Comparison of ENCODE assay signal across 8 cellular contexts in the genomic region with DNA sequence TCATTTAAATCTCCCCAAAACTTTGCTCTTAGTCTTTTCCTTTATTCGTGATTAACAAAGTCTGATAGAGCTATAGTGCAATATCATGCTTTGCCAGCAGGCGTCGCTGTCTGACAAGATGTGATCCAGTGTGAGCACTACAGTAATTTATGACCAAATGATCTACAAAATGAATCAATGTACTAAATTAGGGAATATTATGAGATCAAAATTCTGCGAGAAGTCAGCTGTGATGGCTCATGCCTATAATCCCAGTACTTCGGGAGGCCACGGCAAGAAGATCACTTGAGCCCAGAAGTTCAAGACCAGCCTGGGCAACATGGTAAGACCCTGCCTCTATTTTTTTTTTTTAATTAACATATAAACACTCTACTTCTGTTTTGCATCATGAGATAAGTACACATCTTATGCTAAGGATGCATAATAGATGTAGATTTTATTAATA. TPM values are rescaled to one million over a fixed set of nuclear protein-coding genes. Genes with fewer than 3 reads are reported as not detected.
DNase-seq lines count a peak whose midpoint lies in the region; ATAC-seq, FAIRE-seq and TF ChIP-seq lines count a peak whose summit lies in the region.

No MANE protein-coding gene starts in this region.

- ATAC-seq in gastroesophageal sphincter = no peak
- no peak for ATAC-seq in GM18868 (IDR thresholded peaks at IDR 0.05; ENCODE audit: unreplicated experiment)

- H3K36me3 ChIP-seq in Peyer's patch (no peaks in the 10 kb centered on the region), gastroesophageal sphincter (no peaks in the 10 kb centered on the region), small intestine (ENCODE audit: control insufficient read depth in 2 of 2, insufficient read depth in 2 of 2, low read length in 2 of 2) (no peaks in the 10 kb centered on the region)

- H3K4me3 ChIP-seq in Peyer's patch = no peak overlapping the region
- H3K4me3 ChIP-seq in gastroesophageal sphincter = no peak overlapping the region
- no peak overlapping the region for H3K4me3 ChIP-seq in small intestine (ENCODE audit: low read depth in 1 of 2, low read length in 2 of 2)

- no peaks in the 10 kb centered on the region for H3K27me3 ChIP-seq in Peyer's patch
- no peaks in the 10 kb centered on the region for H3K27me3 ChIP-seq in gastroesophageal sphincter
- H3K27me3 ChIP-seq in small intestine (ENCODE audit: control insufficient read depth in 2 of 2, insufficient read depth in 2 of 2, low read length in 2 of 2) = no peaks in the 10 kb centered on the region

- peak; percentile 52 for DNase-seq in NOMO-1 treated with DMSO at 0.1 percent for 48 hours (lab: John Stamatoyannopoulos, UW; ENCODE audit: unreplicated experiment)
- no peak for DNase-seq in NOMO-1 treated with dmso at 0.1 percent for 144 hours (lab: John Stamatoyannopoulos, UW; ENCODE audit: unreplicated experiment)
- DNase-seq in Peyer's patch = peak; percentile 77 to 94 (median 90)
- DNase-seq in activated T-cell treated with anti-CD3 and anti-CD28 coated beads, Interleukin-2, amount 50 U/mL, for 48 hours = peak; percentile 91 to 95
- peak; percentile 78 for DNase-seq in small intestine
- DNase-seq in globus pallidus (ENCODE audit: low spot score) = no peak

- TF ChIP-seq POLR2A in Peyer's patch (IDR thresholded peaks at IDR 0.05) (no peak), gastroesophageal sphincter (IDR thresholded peaks at IDR 0.05) (no peak)

- WGBS in gastroesophageal sphincter (ENCODE audit: low coverage in 1 of 2), 2 donors = 43 to 52% methylated on average over 6 of the region's 6 CpGs
- 37 to 41% (median 40%) methylated on average over 6 of the region's 6 CpGs for WGBS in small intestine, 3 donors

- FAIRE-seq in small intestine (lab: Jason Lieb, UNC) = peak; percentile 83

- peak; percentile 91 to 100 (median 99) for TF ChIP-seq CTCF in Peyer's patch (IDR thresholded peaks at IDR 0.05)
- TF ChIP-seq CTCF in gastroesophageal sphincter (IDR thresholded peaks at IDR 0.05) = peak in 3 of 4 experiments; percentile 90 to 99 (median 99)

- no peak for TF ChIP-seq EP300 in gastroesophageal sphincter (IDR thresholded peaks at IDR 0.05)

- H3K27ac ChIP-seq in Peyer's patch = peak overlapping the region in 1 of 4 donors; percentile 43
- H3K27ac ChIP-seq in gastroesophageal sphincter = peak overlapping the region in 2 of 4 donors; percentile 91 to 97
- no peak overlapping the region for H3K27ac ChIP-seq in small intestine (ENCODE audit: low read depth in 1 of 2, low read length in 1 of 2)

- H3K4me1 ChIP-seq in Peyer's patch = peaks cover 0 to 6% (median 0%) of the 10 kb centered on the region in 4 donors
- peaks cover 0 to 31% (median 7%) of the 10 kb centered on the region in 3 donors for H3K4me1 ChIP-seq in gastroesophageal sphincter
- no peaks in the 10 kb centered on the region for H3K4me1 ChIP-seq in small intestine (ENCODE audit: control insufficient read depth in 2 of 2, insufficient read depth in 1 of 2, low read depth in 1 of 2, low read length in 1 of 2)

- H3K9me3 ChIP-seq in Peyer's patch = peaks cover 0 to 15% (median 0%) of the 10 kb centered on the region in 4 donors
- peaks cover 0 to 42% (median 1%) of the 10 kb centered on the region in 3 donors for H3K9me3 ChIP-seq in gastroesophageal sphincter
- H3K9me3 ChIP-seq in small intestine (ENCODE audit: control insufficient read depth, low read depth) = no peaks in the 10 kb centered on the region

RNA-seq across cellular contexts. Expression of gene SPSB1, which starts 3.6 kb away (rescaled TPM):
- total RNA-seq in Peyer's patch (100 to 1,000 TPM in 2 of 4 donors, 10 to 100 TPM in 2; 69.3 to 168 (median 94.1) TPM), gastroesophageal sphincter (100 to 1,000 TPM in 2 of 4 donors, 10 to 100 TPM in 2; 56.3 to 111 (median 99.5) TPM)
- 10 to 100 TPM; 30.0 to 69.1 (median 35.3) TPM for polyA plus RNA-seq in small intestine

RNA-seq across cellular contexts. Expression of gene H6PD, which starts 54.5 kb away (rescaled TPM):
- total RNA-seq in Peyer's patch (10 to 100 TPM; 23.1 to 72.9 (median 37.2) TPM), gastroesophageal sphincter (10 to 100 TPM; 27.0 to 62.2 (median 44.0) TPM)
- polyA plus RNA-seq in small intestine = 10 to 100 TPM in 1 of 3 donors, 1 to 10 TPM in 2; 2.7 to 25.8 (median 2.9) TPM

Comparison
In these comparisons a context has a peak if more than half of its experiments do, and no peak if none do; other contexts are left out.
1. DNase-seq: peak in NOMO-1 treated with DMSO at 0.1 percent for 48 hours (single experiment), Peyer's patch (3 of 3), activated T-cell treated with anti-CD3 and anti-CD28 coated beads, Interleukin-2, amount 50 U/mL, for 48 hours (2 of 2) and small intestine (single experiment); none in NOMO-1 treated with dmso at 0.1 percent for 144 hours (single experiment) and globus pallidus (single experiment).